In the genomic region with DNA sequence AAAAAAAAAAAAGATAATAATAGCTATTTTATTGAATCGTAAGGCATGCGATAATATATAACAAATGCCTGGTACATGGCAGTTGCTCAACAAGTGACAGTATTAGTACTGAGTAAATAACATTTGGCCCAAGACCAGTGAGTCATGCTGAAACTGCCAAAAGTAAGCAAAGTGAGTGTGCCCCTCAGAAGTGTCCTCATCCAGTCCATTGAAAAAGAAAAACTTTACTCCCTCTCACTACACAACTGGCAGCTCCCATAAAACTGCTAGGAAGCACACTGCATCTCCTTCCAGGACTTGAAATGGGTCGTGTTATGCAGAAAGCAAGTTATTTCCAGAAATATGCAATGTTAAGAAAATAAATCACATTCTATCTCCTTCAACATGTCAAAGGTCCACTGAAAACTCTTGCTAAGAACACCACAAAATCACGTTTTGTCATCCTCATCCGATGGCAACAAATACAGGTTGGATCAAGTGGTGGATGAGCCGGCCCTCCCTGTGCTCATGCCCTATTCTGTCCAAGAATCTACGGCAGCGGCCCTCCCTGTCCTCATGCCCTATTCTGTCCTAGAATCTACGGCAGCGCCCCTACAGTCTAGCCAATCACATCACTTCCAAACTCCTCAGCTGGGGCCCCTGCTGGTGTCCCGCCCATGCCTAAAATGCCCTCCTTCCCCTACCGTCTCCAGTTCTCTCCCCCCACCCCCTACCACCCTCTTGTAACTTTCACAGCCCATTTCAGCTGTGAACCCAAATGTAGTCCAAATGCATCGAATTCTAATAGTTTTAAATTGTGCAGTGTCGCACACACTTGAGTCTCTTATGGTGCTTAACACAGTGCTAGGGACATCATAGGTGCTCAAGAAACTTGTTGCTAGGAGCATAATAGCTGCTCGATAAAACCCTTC, we compare ENCODE assay signal across 9 cellular contexts. TPM values are rescaled to one million over a fixed set of nuclear protein-coding genes. Genes with fewer than 3 reads are reported as not detected.
A peak's percentile ranks its signal among the peaks of the same experiment; 100 is the strongest.
DNase-seq lines count a peak whose midpoint lies in the region; ATAC-seq, FAIRE-seq and TF ChIP-seq lines count a peak whose summit lies in the region.
"Had no signal": no experiment of that assay in that cellular context is flagged by ENCODE, and none has a peak within 500 bp of the region (broad histone marks: within the 10 kb centered on the region; RNA-seq: fewer than 3 reads in every experiment).

No MANE protein-coding gene starts in this region.

- H3K4me2 ChIP-seq in GM12878 (ENCODE audit: control insufficient read depth, insufficient read depth) (peak overlapping the region; percentile 38), HepG2 (ENCODE audit: low read depth, low read length) (peak overlapping the region; percentile 83)

- 53% methylated on average over 15 of the region's 15 CpGs for WGBS in GM12878 (ENCODE audit: insufficient coverage, insufficient replicate concordance, low lambda C conversion rate, missing lambda C conversion rate)
- WGBS in HepG2 (ENCODE audit: low lambda C conversion rate) = 28% methylated on average over 15 of the region's 15 CpGs

- H3K27ac Mint-ChIP-seq in stimulated activated naive B cell treated with anti-CD40 and anti-IgM and Interleukin-4, amounts not matched to agents 10 μg/mL and 1 μg/mL and 100 μg/mL, for 72 hours = no peak overlapping the region

- H3K27ac ChIP-seq in ACC112 (ENCODE audit: low read depth, low read length) = no peak overlapping the region
- H3K27ac ChIP-seq in GM12878 (ENCODE audit: control insufficient read depth, insufficient read depth) = no peak overlapping the region
- peak overlapping the region; percentile 39 for H3K27ac ChIP-seq in HepG2 (ENCODE audit: extremely low read length, insufficient read depth, low read length)

- RAD21 ChIA-PET in GM12878 (lab: Charles Lee; ENCODE audit: unreplicated experiment) = interaction anchor here (0.6 to 1.5 kb wide), 2 partner anchors 9 to 778 kb away, joined by 3 to 5 read pairs; no protein-coding TSS in a partner anchor

- TF ChIP-seq EP300 in GM12878 (IDR thresholded peaks at IDR 0.05; ENCODE audit: borderline replicate concordance in 1 of 2, control insufficient read depth in 1 of 2, low read depth in 2 of 2, low read length in 2 of 2) (no peak), HepG2 (IDR thresholded peaks at IDR 0.05; ENCODE audit: low read depth in 2 of 2, low read length in 2 of 2) (peak in 1 of 2 experiments; percentile 72; a peak in 2 of 4 replicates), HepG2 (CRISPR knock-in tag; IDR thresholded peaks at IDR 0.05; ENCODE audit: borderline replicate concordance) (peak; percentile 33; the same call in 1 of the 2 replicates)

- no peaks in the 10 kb centered on the region for H4K20me1 ChIP-seq in GM12878 (ENCODE audit: control insufficient read depth, insufficient read depth)
- H4K20me1 ChIP-seq in HepG2 (ENCODE audit: insufficient read depth, low read length) = peaks cover 17% of the 10 kb centered on the region; the same call in 1 of the 2 replicates

- no peak for FAIRE-seq in GM12878 (lab: Jason Lieb, UNC)
- FAIRE-seq in HepG2 (lab: Jason Lieb, UNC) = peak; percentile 34

- H3K4me1 Mint-ChIP-seq in stimulated activated naive B cell treated with anti-CD40 and anti-IgM and Interleukin-4, amounts not matched to agents 10 μg/mL and 1 μg/mL and 100 μg/mL, for 72 hours = peaks cover 15 to 37% of the 10 kb centered on the region in 2 donors

- H3K4me3 Mint-ChIP-seq in stimulated activated naive B cell treated with anti-CD40 and anti-IgM and Interleukin-4, amounts not matched to agents 10 μg/mL and 1 μg/mL and 100 μg/mL, for 72 hours = no peak overlapping the region

- TF ChIP-seq CTCF in GM12878 (IDR thresholded peaks at IDR 0.05 in 2 of 3, conservative IDR thresholded peaks at IDR 0.05 in 1 of 3; ENCODE audit: control insufficient read depth in 2 of 3, extremely low read depth in 1 of 3, insufficient read depth in 1 of 3, low read depth in 3 of 3, low read length in 3 of 3) (no peak), HepG2 (CRISPR knock-in tag; IDR thresholded peaks at IDR 0.05) (no peak; the same call in 1 of the 2 replicates)

- in situ Hi-C loops in GM12878 (cut with MboI) = loop anchor here (10.0 kb wide), 1 partner anchor 370 kb away; a partner anchor contains a TSS
- in situ Hi-C loops in HepG2 (cut with HindIII; ENCODE audit: extremely low pct_ligation_motif_present, low pct_unique_long_range_greater_than_20kb) = no loop called here

- BruUV-seq in GM12878 (replicated peaks; lab: Mats Ljungman, UMichigan) (no TSS peak), HepG2 (replicated peaks; lab: Mats Ljungman, UMichigan) (no TSS peak)

- H3K9me3 Mint-ChIP-seq in stimulated activated naive B cell treated with anti-CD40 and anti-IgM and Interleukin-4, amounts not matched to agents 10 μg/mL and 1 μg/mL and 100 μg/mL, for 72 hours = peaks cover 0 to 3% of the 10 kb centered on the region in 2 donors

- no peak for TF ChIP-seq RAD21 in GM12878 (IDR thresholded peaks at IDR 0.05; ENCODE audit: insufficient read depth, low read depth, low read length)
- no peak for TF ChIP-seq RAD21 in HepG2 (CRISPR knock-in tag; IDR thresholded peaks at IDR 0.05)

- peaks cover 0 to 3% of the 10 kb centered on the region in 2 donors for H3K36me3 Mint-ChIP-seq in stimulated activated naive B cell treated with anti-CD40 and anti-IgM and Interleukin-4, amounts not matched to agents 10 μg/mL and 1 μg/mL and 100 μg/mL, for 72 hours

- POLR2A ChIA-PET in HEK293T (lab: Yijun Ruan, JAX) = no interaction called here
- POLR2A ChIA-PET in GM12878 (lab: Charles Lee) = interaction anchor here (2.9 kb wide), 1 partner anchor 9 kb away, joined by 17 read pairs; no protein-coding TSS in a partner anchor
- POLR2A ChIA-PET in HepG2 (lab: Yijun Ruan, JAX) = interaction anchor here (0.6 to 1.3 kb wide), 3 partner anchors 370 to 882 kb away, joined by 3 to 4 read pairs (median 3); no protein-coding TSS in a partner anchor

- H3K36me3 ChIP-seq in ACC112 (ENCODE audit: insufficient read depth, low read length) (no peaks in the 10 kb centered on the region), GM12878 (ENCODE audit: control insufficient read depth in 2 of 2, insufficient read depth in 2 of 2, low read length in 1 of 2) (no peaks in the 10 kb centered on the region), HepG2 (replicated peaks in 1 of 2; ENCODE audit: control insufficient read depth in 1 of 2, insufficient read depth in 2 of 2, low read length in 2 of 2) (peaks cover 0 to 1% of the 10 kb centered on the region in 2 experiments; a peak in 2 of 5 replicates)

- no peak overlapping the region for H2AFZ ChIP-seq in ACC112 (ENCODE audit: low read length, unreplicated experiment)
- no peak overlapping the region for H2AFZ ChIP-seq in GM12878 (ENCODE audit: control insufficient read depth, low read depth, low read length)
- H2AFZ ChIP-seq in HepG2 (ENCODE audit: low read length) = no peak overlapping the region

- TF ChIP-seq POLR2A in GM12878 (IDR thresholded peaks at IDR 0.05; ENCODE audit: low read depth, low read length) (no peak), HepG2 (IDR thresholded peaks at IDR 0.05; ENCODE audit: insufficient read depth in 1 of 2, low read depth in 2 of 2, low read length in 2 of 2) (no peak)

- SMC1A ChIA-PET in GM12878 (lab: Charles Lee; ENCODE audit: uncharacterized antibody, unreplicated experiment) = interaction anchor here (1.2 to 3.1 kb wide), 4 partner anchors 8 to 41 kb away, joined by 3 to 9 read pairs (median 4); no protein-coding TSS in a partner anchor

- H3K9ac ChIP-seq in GM12878 (ENCODE audit: control insufficient read depth, insufficient read depth, low read length) (no peak overlapping the region), HepG2 (ENCODE audit: insufficient read depth, low read depth, low read length) (0 out of 2 replicates have a peak overlapping the region, but pooled peaks have one; percentile 4)

- no peaks in the 10 kb centered on the region for H3K27me3 ChIP-seq in ACC112 (ENCODE audit: insufficient read depth, low read length)
- H3K27me3 ChIP-seq in GM12878 (replicated peaks in 1 of 2; ENCODE audit: control insufficient read depth in 2 of 2, insufficient read depth in 2 of 2, low read length in 1 of 2) = no peaks in the 10 kb centered on the region; a peak in 1 of 4 replicates
- H3K27me3 ChIP-seq in HepG2 (ENCODE audit: control insufficient read depth in 1 of 2, insufficient read depth in 2 of 2, low read length in 2 of 2) = no peaks in the 10 kb centered on the region; a peak in 1 of 5 replicates

- H3K27me3 Mint-ChIP-seq in stimulated activated naive B cell treated with anti-CD40 and anti-IgM and Interleukin-4, amounts not matched to agents 10 μg/mL and 1 μg/mL and 100 μg/mL, for 72 hours = peaks cover 48 to 73% of the 10 kb centered on the region in 2 donors

- intact Hi-C loops in GM12878 (cut with micrococcal nuclease; ENCODE audit: unreplicated experiment) = loop anchor here (10.0 kb wide), 1 partner anchor 120 kb away; no protein-coding TSS in a partner anchor
- intact Hi-C loops in HepG2 (cut with micrococcal nuclease; ENCODE audit: unreplicated experiment) = loop anchor here (2.0 kb wide), 1 partner anchor 72 kb away; no protein-coding TSS in a partner anchor

- peak overlapping the region; percentile 94; the same call in 1 of the 2 replicates for H3K4me3 ChIP-seq in ACC112 (ENCODE audit: low read depth, low read length)
- H3K4me3 ChIP-seq in GM12878 = peak overlapping the region; percentile 94; the same call in 1 of the 2 replicates
- H3K4me3 ChIP-seq in HepG2 (replicated peaks in 1 of 3; ENCODE audit: insufficient read depth in 1 of 3, low read depth in 2 of 3, low read length in 3 of 3) = peak overlapping the region; percentile 24 to 93 (median 80); a peak in 4 of 6 replicates

- ATAC-seq in GM12878 (no peak), HepG2 (peak; percentile 39), GM21367 (IDR thresholded peaks at IDR 0.05; ENCODE audit: unreplicated experiment) (no peak), GM21529 (IDR thresholded peaks at IDR 0.05; ENCODE audit: unreplicated experiment) (no peak)
- no peak for ATAC-seq in stimulated activated naive B cell treated with anti-CD40 and anti-IgM and Interleukin-4, amounts not matched to agents 10 μg/mL and 1 μg/mL and 100 μg/mL, for 72 hours (replicated peaks)

- H3K9me3 ChIP-seq in GM12878 (replicated peaks; ENCODE audit: control insufficient read depth, insufficient read depth, low read length) (no peaks in the 10 kb centered on the region), HepG2 (ENCODE audit: low read length) (no peaks in the 10 kb centered on the region)

- no peak for DNase-seq in HEK293T (ENCODE audit: extremely low spot score)
- no peak for DNase-seq in GM12878 (ENCODE audit: low read depth, low spot score)
- DNase-seq in HepG2 (ENCODE audit: low spot score) = peak; percentile 88
- no peak for DNase-seq in stimulated activated naive B cell treated with anti-CD40 and anti-IgM and Interleukin-4, amounts not matched to agents 10 μg/mL and 1 μg/mL and 100 μg/mL, for 72 hours
- DNase-seq in stimulated activated CD4-positive, alpha-beta T cell treated with anti-CD3 and anti-CD28 coated beads, Interleukin-4, amount 100 ng/mL, for 24 hours = no peak
- DNase-seq: NCI-H187 had no signal

- H3K4me1 ChIP-seq in ACC112 (ENCODE audit: control insufficient read depth, insufficient read depth, low read length, unreplicated experiment) (peaks cover 11% of the 10 kb centered on the region), GM12878 (ENCODE audit: control insufficient read depth, insufficient read depth, low read length) (peaks cover 13% of the 10 kb centered on the region), HepG2 (ENCODE audit: insufficient read depth, low read length) (peaks cover 39% of the 10 kb centered on the region)

- CTCF ChIA-PET in HEK293T (lab: Yijun Ruan, JAX) (interaction anchor here (1.2 kb wide), 1 partner anchor 223 kb away, joined by 6 read pairs; no protein-coding TSS in a partner anchor), GM12878 (lab: Yijun Ruan, JAX) (interaction anchor here (0.6 to 2.5 kb wide), 3 partner anchors 9 to 83 kb away, joined by 3 to 7 read pairs (median 3); no protein-coding TSS in a partner anchor), HepG2 (lab: Yijun Ruan, JAX; ENCODE audit: low intra/inter-chr PET ratio, low total read pairs) (no interaction called here)

- H3K79me2 ChIP-seq in ACC112 (ENCODE audit: control insufficient read depth, insufficient read depth, low read length, unreplicated experiment) = peaks cover 8% of the 10 kb centered on the region
- peaks cover 32% of the 10 kb centered on the region for H3K79me2 ChIP-seq in GM12878 (ENCODE audit: control insufficient read depth, insufficient read depth, low read length)
- H3K79me2 ChIP-seq in HepG2 (ENCODE audit: insufficient read depth, low read length) = peaks cover 33% of the 10 kb centered on the region

RNA-seq across cellular contexts. Expression of a gene that starts 12.5 kb away (rescaled TPM):
- 8.2 and 14.4 TPM in 2 replicates for total RNA-seq in GM12878 (2013; cell fraction: nucleolus; rRNA removed)
- 1.7 and 2.9 TPM in 2 replicates for total RNA-seq in GM12878 (2014; rRNA removed)
- 0.92 and 1.5 TPM in 2 replicates for total RNA-seq in GM12878 (2014; rRNA removed; fragmentation: Illumina TruSeq; extraction: Trizol)
- 4.0 and 5.7 TPM in 2 replicates for total RNA-seq in GM12878 (2021)
- 3.3 TPM for polyA plus RNA-seq in GM12878 (2011; ENCODE audit: low read depth)
- polyA plus RNA-seq in GM12878 (2011; rRNA removed) = 4.8 and 6.1 TPM in 2 replicates
- 4.7 and 10.5 TPM in 2 replicates for polyA plus RNA-seq in GM12878 (2011; cell fraction: cytosol; rRNA removed)
- 19.4 TPM in 2 replicates for polyA plus RNA-seq in GM12878 (2011; cell fraction: nucleus; rRNA removed)
- polyA plus RNA-seq in GM12878 (2012) = 4.5 and 5.3 TPM in 2 replicates
- polyA plus RNA-seq in GM12878 (2014; fragmentation: Illumina TruSeq; extraction: Trizol) = 2.8 and 3.0 TPM in 2 replicates
- polyA plus RNA-seq in GM12878 (2014; fragmentation: Nextera tagmentation; extraction: Ambion mirVana) = under 1 TPM; 0.16 to 0.48 TPM
- polyA plus RNA-seq in GM12878 (2014; rRNA removed) = 2.5 and 3.2 TPM in 2 replicates
- 1 to 10 TPM; 2.3 TPM for polyA plus RNA-seq in GM12878 (2016; fragmentation: Nextera tagmentation; extraction: Ambion mirVana)
- 17.5 and 21.4 TPM in 2 replicates for polyA minus RNA-seq in GM12878 (2011; rRNA and poly(A)+ RNA removed)
- 9.3 and 12.0 TPM in 2 replicates for polyA minus RNA-seq in GM12878 (2011; cell fraction: cytosol; rRNA and poly(A)+ RNA removed)
- polyA minus RNA-seq in GM12878 (2011; cell fraction: nucleus; rRNA and poly(A)+ RNA removed) = 21.4 and 38.0 TPM in 2 replicates
- total RNA-seq in HepG2 (2016; rRNA removed; fragmentation: Illumina TruSeq; extraction: Trizol) = 2.6 and 2.8 TPM in 2 replicates
- total RNA-seq in HepG2 (2016; cell fraction: cytosol; rRNA removed; fragmentation: Illumina TruSeq; extraction: Trizol; ENCODE audit: low read depth) = 1.5 and 2.5 TPM in 2 replicates
- 2.4 and 2.8 TPM in 2 replicates for total RNA-seq in HepG2 (2016; cell fraction: insoluble cytoplasmic fraction; rRNA removed; fragmentation: Illumina TruSeq; extraction: Trizol)
- 2.2 TPM in 2 replicates for total RNA-seq in HepG2 (2016; cell fraction: membrane; rRNA removed; fragmentation: Illumina TruSeq; extraction: Trizol)
- 5.0 and 8.5 TPM in 2 replicates for total RNA-seq in HepG2 (2016; cell fraction: nucleus; rRNA removed; fragmentation: Illumina TruSeq; extraction: Trizol)
- polyA plus RNA-seq in HepG2 (2011; rRNA removed) = 2.9 and 3.9 TPM in 2 replicates
- polyA plus RNA-seq in HepG2 (2011; cell fraction: cytosol; rRNA removed) = 1.6 and 1.7 TPM in 2 replicates
- 10.6 TPM in 2 replicates for polyA plus RNA-seq in HepG2 (2011; cell fraction: nucleus; rRNA removed)
- 4.2 and 4.9 TPM in 2 replicates for polyA plus RNA-seq in HepG2 (2012)
- polyA plus RNA-seq in HepG2 (2016; cell fraction: cytosol; fragmentation: Illumina TruSeq; extraction: Trizol; ENCODE audit: low read depth) = 0.23 and 0.42 TPM in 2 replicates
- 1.0 and 3.0 TPM in 2 replicates for polyA plus RNA-seq in HepG2 (2016; cell fraction: insoluble cytoplasmic fraction; fragmentation: Illumina TruSeq; extraction: Trizol; ENCODE audit: low read depth)
- polyA plus RNA-seq in HepG2 (2016; cell fraction: membrane; fragmentation: Illumina TruSeq; extraction: Trizol; ENCODE audit: low read depth) = 0.34 and 0.76 TPM in 2 replicates
- polyA plus RNA-seq in HepG2 (2016; cell fraction: nucleus; fragmentation: Illumina TruSeq; extraction: Trizol; ENCODE audit: insufficient read depth, low read depth) = 8.5 and 10.5 TPM in 2 replicates
- polyA minus RNA-seq in HepG2 (2011; rRNA and poly(A)+ RNA removed; ENCODE audit: low replicate concordance) = 12.2 and 12.3 TPM in 2 replicates
- polyA minus RNA-seq in HepG2 (2011; cell fraction: cytosol; rRNA and poly(A)+ RNA removed) = 5.9 and 10.5 TPM in 2 replicates
- 13.8 and 22.4 TPM in 2 replicates for polyA minus RNA-seq in HepG2 (2011; cell fraction: nucleus; rRNA and poly(A)+ RNA removed)
